Comparison of ENCODE assay signal across 28 cellular contexts in genomic region chr3:126121074-126121473, GRCh38. TPM values are rescaled to one million over a fixed set of nuclear protein-coding genes. Genes with fewer than 3 reads are reported as not detected.
"Had no signal": no experiment of that assay in that cellular context is flagged by ENCODE, and none has a peak within 500 bp of the region (broad histone marks: within the 10 kb centered on the region; RNA-seq: fewer than 3 reads in every experiment).

No MANE protein-coding gene starts in this region.

- H3K27me3 ChIP-seq: esophagus squamous epithelium, gastrocnemius medialis, ovary, right atrium auricular region, transverse colon had no signal

- DNase-seq: activated CD4-positive, alpha-beta T cell treated with anti-CD3 and anti-CD28 coated beads for 36 hours; activated CD4-positive, alpha-beta T cell treated with anti-CD3 and anti-CD28 coated beads, Interleukin-2, amount 50 U/mL, for 4 hours; activated naive CD4-positive, alpha-beta T cell treated with anti-CD3 and anti-CD28 coated beads for 36 hours; activated naive CD8-positive, alpha-beta T cell treated with anti-CD3 and anti-CD28 coated beads, Interleukin-2, amount 10 ng/mL, durations not matched to agents 7 days and 5 days; activated T-cell treated with anti-CD3 and anti-CD28 coated beads for 4 hours; amniotic stem cell; effector memory CD4-positive, alpha-beta T cell; esophagus squamous epithelium; hippocampal formation; kidney glomerular epithelial cell; left ventricle myocardium superior; stimulated activated CD4-positive, alpha-beta T cell treated with anti-CD3 and anti-CD28 coated beads, Interleukin-2, amount 100 ng/mL, for 24 hours; T1000; transverse colon had no signal

- H3K4me3 ChIP-seq: esophagus squamous epithelium, gastrocnemius medialis, ovary, psoas muscle, right atrium auricular region, skin epidermis, stomach, transverse colon had no signal

- H3K27ac ChIP-seq: esophagus squamous epithelium, ovary, right atrium auricular region, skin epidermis, stomach, transverse colon had no signal

- ATAC-seq: activated CD4-positive, alpha-beta T cell treated with anti-CD3 and anti-CD28 coated beads for 36 hours; gastrocnemius medialis; left ventricle myocardium superior; natural killer cell treated with Interleukin-12 subunit alpha and Interleukin-12 subunit beta and Interleukin-15 and Interleukin-18, amount 100 ng/mL, for 72 hours; psoas muscle; stimulated activated effector memory CD8-positive, alpha-beta T cell treated with anti-CD3 and anti-CD28 coated beads, Interleukin-12 subunit alpha, Interleukin-12 subunit beta, amount 100 ng/mL, for 72 hours; WTC11 had no signal

- H3K36me3 Mint-ChIP-seq: activated naive CD8-positive, alpha-beta T cell treated with anti-CD3 and anti-CD28 coated beads, Interleukin-2, amount 10 ng/mL, durations not matched to agents 7 days and 5 days; natural killer cell treated with Interleukin-12 subunit alpha and Interleukin-12 subunit beta and Interleukin-15 and Interleukin-18, amount 100 ng/mL, for 72 hours; stimulated activated effector memory CD8-positive, alpha-beta T cell treated with anti-CD3 and anti-CD28 coated beads, Interleukin-12 subunit alpha, Interleukin-12 subunit beta, amount 100 ng/mL, for 72 hours; WTC11 had no signal

- H3K27ac Mint-ChIP-seq: activated CD4-positive, alpha-beta T cell treated with anti-CD3 and anti-CD28 coated beads for 36 hours; activated naive CD4-positive, alpha-beta T cell treated with anti-CD3 and anti-CD28 coated beads for 36 hours; activated naive CD8-positive, alpha-beta T cell treated with anti-CD3 and anti-CD28 coated beads, Interleukin-2, amount 10 ng/mL, durations not matched to agents 7 days and 5 days; activated T-helper 2 cell treated with anti-CD3 and anti-CD28 coated beads, Interferon-gamma antibody, Interleukin-2, Interleukin-4, amounts not matched to agents 10 μg/mL and 5 μg/mL and 100 μg/mL, durations not matched to agents 14 hours and 24 hours and 36 hours; dendritic cell treated with granulocyte-macrophage colony-stimulating factor and Interleukin-4, amounts not matched to agents 40 ng/mL and 50 ng/mL, for 4 days; natural killer cell treated with Interleukin-12 subunit alpha and Interleukin-12 subunit beta and Interleukin-15 and Interleukin-18, amount 100 ng/mL, for 72 hours; stimulated activated effector memory CD8-positive, alpha-beta T cell treated with anti-CD3 and anti-CD28 coated beads, Interleukin-12 subunit alpha, Interleukin-12 subunit beta, amount 100 ng/mL, for 72 hours; T-helper 1 cell treated with Interleukin-12 subunit alpha and Interleukin-12 subunit beta and Interleukin-4 antibody, amounts not matched to agents 30 μg/mL and 1 μg/mL, for 36 hours; WTC11 had no signal

- H3K4me1 Mint-ChIP-seq: activated CD4-positive, alpha-beta T cell treated with anti-CD3 and anti-CD28 coated beads for 36 hours; activated naive CD8-positive, alpha-beta T cell treated with anti-CD3 and anti-CD28 coated beads, Interleukin-2, amount 10 ng/mL, durations not matched to agents 7 days and 5 days; stimulated activated effector memory CD8-positive, alpha-beta T cell treated with anti-CD3 and anti-CD28 coated beads, Interleukin-12 subunit alpha, Interleukin-12 subunit beta, amount 100 ng/mL, for 72 hours had no signal

- H3K9me3 ChIP-seq: esophagus squamous epithelium, gastrocnemius medialis, ovary, psoas muscle, right atrium auricular region, stomach, transverse colon had no signal

- H3K4me3 Mint-ChIP-seq: activated CD4-positive, alpha-beta T cell treated with anti-CD3 and anti-CD28 coated beads for 36 hours; activated naive CD4-positive, alpha-beta T cell treated with anti-CD3 and anti-CD28 coated beads for 36 hours; activated naive CD8-positive, alpha-beta T cell treated with anti-CD3 and anti-CD28 coated beads, Interleukin-2, amount 10 ng/mL, durations not matched to agents 7 days and 5 days; dendritic cell treated with granulocyte-macrophage colony-stimulating factor and Interleukin-4, amounts not matched to agents 40 ng/mL and 50 ng/mL, for 4 days; natural killer cell treated with Interleukin-12 subunit alpha and Interleukin-12 subunit beta and Interleukin-15 and Interleukin-18, amount 100 ng/mL, for 72 hours; stimulated activated effector memory CD8-positive, alpha-beta T cell treated with anti-CD3 and anti-CD28 coated beads, Interleukin-12 subunit alpha, Interleukin-12 subunit beta, amount 100 ng/mL, for 72 hours; T-helper 1 cell treated with Interleukin-12 subunit alpha and Interleukin-12 subunit beta and Interleukin-4 antibody, amounts not matched to agents 30 μg/mL and 1 μg/mL, for 36 hours; WTC11 had no signal

- H3K36me3 ChIP-seq: esophagus squamous epithelium, gastrocnemius medialis, ovary, right atrium auricular region, transverse colon had no signal

- H3K4me1 ChIP-seq: esophagus squamous epithelium, right atrium auricular region, stomach, transverse colon had no signal

- H3K9me3 Mint-ChIP-seq: activated naive CD4-positive, alpha-beta T cell treated with anti-CD3 and anti-CD28 coated beads for 36 hours; activated naive CD8-positive, alpha-beta T cell treated with anti-CD3 and anti-CD28 coated beads, Interleukin-2, amount 10 ng/mL, durations not matched to agents 7 days and 5 days; activated T-helper 2 cell treated with anti-CD3 and anti-CD28 coated beads, Interferon-gamma antibody, Interleukin-2, Interleukin-4, amounts not matched to agents 10 μg/mL and 5 μg/mL and 100 μg/mL, durations not matched to agents 14 hours and 24 hours and 36 hours; dendritic cell treated with granulocyte-macrophage colony-stimulating factor and Interleukin-4, amounts not matched to agents 40 ng/mL and 50 ng/mL, for 4 days; natural killer cell treated with Interleukin-12 subunit alpha and Interleukin-12 subunit beta and Interleukin-15 and Interleukin-18, amount 100 ng/mL, for 72 hours; stimulated activated effector memory CD8-positive, alpha-beta T cell treated with anti-CD3 and anti-CD28 coated beads, Interleukin-12 subunit alpha, Interleukin-12 subunit beta, amount 100 ng/mL, for 72 hours; T-helper 1 cell treated with Interleukin-12 subunit alpha and Interleukin-12 subunit beta and Interleukin-4 antibody, amounts not matched to agents 30 μg/mL and 1 μg/mL, for 36 hours had no signal

RNA-seq across cellular contexts. Expression of gene ALDH1L1, which starts 59.3 kb away (rescaled TPM):
- total RNA-seq: activated CD8-positive, alpha-beta memory T cell treated with anti-CD3 and anti-CD28 coated beads for 36 hours; activated naive CD4-positive, alpha-beta T cell treated with anti-CD3 and anti-CD28 coated beads for 36 hours; activated naive CD8-positive, alpha-beta T cell treated with anti-CD3 and anti-CD28 coated beads, Interleukin-2, amount 10 ng/mL, durations not matched to agents 7 days and 5 days; activated T-helper 2 cell treated with anti-CD3 and anti-CD28 coated beads, Interferon-gamma antibody, Interleukin-2, Interleukin-4, amounts not matched to agents 10 μg/mL and 5 μg/mL and 100 μg/mL, durations not matched to agents 14 hours and 24 hours and 36 hours; endothelial cell of umbilical vein; natural killer cell treated with Interleukin-12 subunit alpha and Interleukin-12 subunit beta and Interleukin-15 and Interleukin-18, amount 100 ng/mL, for 72 hours had no signal
- polyA plus RNA-seq: endothelial cell of umbilical vein had no signal
